Comparison of ENCODE assay signal across 8 cellular contexts in the genomic region with DNA sequence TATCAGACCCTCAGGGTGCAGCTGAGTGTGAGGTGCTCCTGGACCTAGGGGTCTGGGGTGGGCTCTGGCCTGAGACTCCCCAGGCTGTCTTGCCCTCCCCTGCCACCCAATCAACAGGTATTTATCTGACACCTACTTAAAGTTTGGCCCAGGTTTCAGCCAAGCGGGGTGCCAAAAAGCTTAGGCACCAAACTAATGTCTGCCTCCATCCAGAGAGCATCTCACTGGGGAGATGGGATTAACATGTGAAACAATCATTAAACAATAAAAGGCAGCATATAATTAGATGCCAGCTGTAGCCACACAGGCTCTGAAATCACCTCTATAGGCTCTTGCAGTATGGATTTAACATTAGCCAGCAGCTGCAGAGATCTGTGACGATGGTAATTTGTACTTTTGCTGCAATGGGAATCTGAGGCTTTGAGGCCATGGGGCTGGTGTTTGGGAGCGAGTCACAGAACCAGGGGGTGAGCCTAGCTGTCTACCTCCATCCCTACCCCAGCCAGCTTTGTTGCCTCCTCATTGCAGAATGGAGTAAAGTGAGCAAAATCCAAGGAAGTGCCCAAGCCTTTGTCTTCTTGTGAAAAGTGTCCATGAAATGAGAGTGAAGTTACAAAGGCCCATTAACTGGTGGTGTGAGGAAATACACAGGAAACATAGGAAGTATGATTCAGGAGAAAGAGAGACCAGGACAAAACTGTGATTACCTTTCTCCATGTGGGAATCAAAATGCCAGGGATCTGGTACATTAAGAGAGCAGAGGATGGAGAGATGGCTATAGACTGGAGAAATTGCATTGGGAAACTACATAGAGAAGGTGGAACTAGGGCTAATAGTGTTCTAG. TPM values are rescaled to one million over a fixed set of nuclear protein-coding genes. Genes with fewer than 3 reads are reported as not detected.
DNase-seq lines count a peak whose midpoint lies in the region; ATAC-seq, FAIRE-seq and TF ChIP-seq lines count a peak whose summit lies in the region.

No MANE protein-coding gene starts in this region.

- H3K79me2 ChIP-seq in GM23248 (ENCODE audit: insufficient read depth) (no peaks in the 10 kb centered on the region), K562 (ENCODE audit: control insufficient read depth, insufficient read depth, low read length) (peaks cover 44% of the 10 kb centered on the region)

- no peaks in the 10 kb centered on the region for H3K36me3 ChIP-seq in GM23248 (ENCODE audit: low read depth)
- H3K36me3 ChIP-seq in K562 (ENCODE audit: control insufficient read depth, insufficient read depth, low read length) = peaks cover 25% of the 10 kb centered on the region; the same call in 2 of the 3 replicates
- no peaks in the 10 kb centered on the region for H3K36me3 ChIP-seq in psoas muscle (ENCODE audit: insufficient read depth in 1 of 2, low read depth in 1 of 2)

- TF ChIP-seq POLR2A in K562 (conservative IDR thresholded peaks at IDR 0.05) = no peak

- POLR2A ChIA-PET in K562 (lab: Yijun Ruan, JAX) = interaction anchor here (0.6 to 3.1 kb wide), 14 partner anchors 8 to 130 kb away, joined by 3 to 24 read pairs (median 6); no protein-coding TSS in a partner anchor

- FAIRE-seq in K562 (lab: Jason Lieb, UNC) = no peak

- 0 out of 2 replicates have a peak, but pooled peaks cover 16% of the 10 kb centered on the region for H3F3A ChIP-seq in GM23248 (ENCODE audit: insufficient read depth)

- TF ChIP-seq CTCF in K562 (IDR thresholded peaks at IDR 0.05 in 2 of 3, conservative IDR thresholded peaks at IDR 0.05 in 1 of 3; ENCODE audit: insufficient read depth in 2 of 3, low read depth in 1 of 3, low read length in 3 of 3) (no peak), psoas muscle (IDR thresholded peaks at IDR 0.05) (no peak)

- H3K4me1 ChIP-seq in GM23248 (ENCODE audit: insufficient read depth) = peaks cover 15% of the 10 kb centered on the region
- peaks cover 28 to 47% of the 10 kb centered on the region in 2 experiments for H3K4me1 ChIP-seq in K562 (replicated peaks in 1 of 2; ENCODE audit: control insufficient read depth in 2 of 2, insufficient read depth in 2 of 2, low read length in 2 of 2)
- H3K4me1 ChIP-seq in psoas muscle = peaks cover 22% of the 10 kb centered on the region

- DNase-seq in GM23248 = peak; percentile 25
- DNase-seq in NCI-H146 treated with DMSO at 0.1 percent for 48 hours (lab: John Stamatoyannopoulos, UW; ENCODE audit: unreplicated experiment) = peak; percentile 53
- no peak for DNase-seq in K562 (ENCODE audit: extremely low read depth in 1 of 4, low spot score in 3 of 4)
- no peak for DNase-seq in psoas muscle
- DNase-seq in C1 segment of cervical spinal cord (lab: John Stamatoyannopoulos, UW) = no peak
- no peak for DNase-seq in stimulated activated CD4-positive, alpha-beta T cell treated with anti-CD3 and anti-CD28 coated beads, Interleukin-12 subunit alpha, Interleukin-12 subunit beta, amount 100 ng/mL, for 4 hours

- 95 to 97% methylated on average over 3 of the region's 3 CpGs for WGBS in GM23248 (ENCODE audit: low coverage in 1 of 2, low lambda C conversion rate in 2 of 2, missing lambda C conversion rate in 2 of 2), 2 experiments
- WGBS in K562 (ENCODE audit: insufficient coverage, low coverage, missing lambda C conversion rate) = 69% methylated on average over 3 of the region's 3 CpGs
- 83 to 95% (median 88%) methylated on average over 3 of the region's 3 CpGs for WGBS in psoas muscle, 3 donors

- H3K27ac ChIP-seq in GM23248 (no peak overlapping the region), K562 (ENCODE audit: extremely low read depth, low read depth, low read length) (peak overlapping the region; percentile 80), psoas muscle (peak overlapping the region; percentile 17)

- no peaks in the 10 kb centered on the region for H4K20me1 ChIP-seq in GM23248 (ENCODE audit: insufficient read depth)
- no peaks in the 10 kb centered on the region for H4K20me1 ChIP-seq in K562 (replicated peaks; ENCODE audit: control insufficient read depth, insufficient read depth, low read length)

- H2AFZ ChIP-seq in GM23248 = no peak overlapping the region
- H2AFZ ChIP-seq in K562 (ENCODE audit: low read depth, low read length) = peak overlapping the region; percentile 88

- H3K9ac ChIP-seq in GM23248 = no peak overlapping the region
- H3K9ac ChIP-seq in K562 (ENCODE audit: insufficient read depth in 1 of 2, low read depth in 2 of 2, low read length in 2 of 2) = peak overlapping the region; percentile 45 to 53; a peak in 3 of 4 replicates

- no peaks in the 10 kb centered on the region for H3K9me1 ChIP-seq in K562 (ENCODE audit: control insufficient read depth, insufficient read depth, low read length)

- ATAC-seq in K562 (no peak), psoas muscle (no peak), HG02571 (IDR thresholded peaks at IDR 0.05; ENCODE audit: unreplicated experiment) (no peak), HG02840 (IDR thresholded peaks at IDR 0.05; ENCODE audit: low FRiP score, unreplicated experiment) (no peak)

- no peaks in the 10 kb centered on the region for H3K9me2 ChIP-seq in GM23248 (ENCODE audit: insufficient read depth)

- intact Hi-C loops in K562 (cut with micrococcal nuclease) (loop anchor here (1.0 kb wide), 2 partner anchors 19 to 31 kb away; no protein-coding TSS in a partner anchor), psoas muscle (cut with DNase I) (no loop called here)

- TF ChIP-seq EP300 in K562 (IDR thresholded peaks at IDR 0.05; ENCODE audit: low read length) = no peak

- H3K27me3 ChIP-seq in GM23248 (replicated peaks; ENCODE audit: insufficient read depth) (no peaks in the 10 kb centered on the region), K562 (ENCODE audit: control insufficient read depth in 2 of 2, insufficient read depth in 2 of 2, low read length in 2 of 2) (no peaks in the 10 kb centered on the region), psoas muscle (ENCODE audit: insufficient read depth in 3 of 3, low read length in 2 of 3) (no peaks in the 10 kb centered on the region)

- no peaks in the 10 kb centered on the region for H3K9me3 ChIP-seq in GM23248 (ENCODE audit: low read depth)
- H3K9me3 ChIP-seq in K562 (replicated peaks; ENCODE audit: control insufficient read depth, insufficient read depth, low read depth, low read length) = no peaks in the 10 kb centered on the region
- no peaks in the 10 kb centered on the region for H3K9me3 ChIP-seq in psoas muscle

- in situ Hi-C loops in GM23248 (cut with MboI) (no loop called here), K562 (cut with MboI) (loop anchor here (25.0 kb wide), 1 partner anchor 414 kb away; no protein-coding TSS in a partner anchor)

- no peak for TF ChIP-seq RAD21 in K562 (CRISPR knock-in tag; conservative IDR thresholded peaks at IDR 0.05 in 1 of 2, IDR thresholded peaks at IDR 0.05 in 1 of 2)

- CTCF ChIA-PET in K562 (lab: Yijun Ruan, JAX; ENCODE audit: low intra/inter-chr PET ratio) = no interaction called here

- no peak overlapping the region for H3K4me2 ChIP-seq in GM23248 (ENCODE audit: unreplicated experiment)
- peak overlapping the region; percentile 50 for H3K4me2 ChIP-seq in K562 (ENCODE audit: insufficient read depth, low read length)

- no TSS peak for BruUV-seq in K562 (replicated peaks; lab: Mats Ljungman, UMichigan)

- no peak overlapping the region for H3K4me3 ChIP-seq in GM23248
- H3K4me3 ChIP-seq in K562 = no peak overlapping the region
- H3K4me3 ChIP-seq in psoas muscle = no peak overlapping the region

RNA-seq across cellular contexts. Expression of gene EIF2D, which starts 36.1 kb away (rescaled TPM):
- total RNA-seq in GM23248 (2014; rRNA removed; shearing (Covaris generic)) = 46.7 and 53.4 TPM in 2 replicates
- polyA plus RNA-seq in GM23248 (2016; fragmentation: Nextera tagmentation; extraction: Ambion mirVana) = 31.2 and 31.4 TPM in 2 replicates
- total RNA-seq in K562 (2011; cell fraction: chromatin; rRNA removed; ENCODE audit: low replicate concordance) = 150 and 157 TPM in 2 replicates
- total RNA-seq in K562 (2011; cell fraction: nucleolus; rRNA removed) = 80.9 and 87.9 TPM in 2 replicates
- 121 and 150 TPM in 2 replicates for total RNA-seq in K562 (2011; cell fraction: nucleoplasm; rRNA removed)
- 85.9 and 106 TPM in 2 replicates for total RNA-seq in K562 (2014; rRNA removed)
- total RNA-seq in K562 (2014; rRNA removed; fragmentation: Illumina TruSeq; extraction: Trizol) = 92.7 and 93.9 TPM in 2 replicates
- 85.1 and 86.5 TPM in 2 replicates for total RNA-seq in K562 (2015; rRNA removed; fragmentation: Illumina TruSeq; extraction: Trizol)
- 81.1 and 82.1 TPM in 2 replicates for total RNA-seq in K562 (2021)
- 138 and 152 TPM in 2 replicates for polyA plus RNA-seq in K562 (2011; rRNA removed)
- 91.2 and 121 TPM in 2 replicates for polyA plus RNA-seq in K562 (2011; cell fraction: cytosol; rRNA removed)
- 209 and 264 TPM in 2 replicates for polyA plus RNA-seq in K562 (2011; cell fraction: nucleus; rRNA removed)
- polyA plus RNA-seq in K562 (2012) = 76.3 and 124 TPM in 2 replicates
- polyA plus RNA-seq in K562 (2014; fragmentation: Illumina TruSeq; extraction: Trizol) = 111 and 128 TPM in 2 replicates
- 100 to 1,000 TPM in 1 of 2 experiments, 10 to 100 TPM in 1; 86.9 to 130 TPM for polyA plus RNA-seq in K562 (2014; fragmentation: Nextera tagmentation; extraction: Ambion mirVana)
- polyA plus RNA-seq in K562 (2014; rRNA removed) = 113 and 131 TPM in 2 replicates
- 109 and 116 TPM in 2 replicates for polyA minus RNA-seq in K562 (2011; rRNA and poly(A)+ RNA removed)
- 50.0 and 50.6 TPM in 2 replicates for polyA minus RNA-seq in K562 (2011; cell fraction: cytosol; rRNA and poly(A)+ RNA removed)
- polyA minus RNA-seq in K562 (2011; cell fraction: nucleus; rRNA and poly(A)+ RNA removed) = 51.2 and 78.6 TPM in 2 replicates
- total RNA-seq in psoas muscle = 10 to 100 TPM; 32.1 to 41.8 (median 37.6) TPM
- 10 to 100 TPM; 21.4 to 40.3 (median 32.8) TPM for polyA plus RNA-seq in psoas muscle

RNA-seq across cellular contexts. Expression of gene DYRK3, which starts 59.2 kb away (rescaled TPM):
- 28.8 and 31.5 TPM in 2 replicates for total RNA-seq in GM23248 (2014; rRNA removed; shearing (Covaris generic))
- polyA plus RNA-seq in GM23248 (2016; fragmentation: Nextera tagmentation; extraction: Ambion mirVana) (16.9 and 18.2 TPM in 2 replicates), K562 (2011; rRNA removed) (30.8 and 33.7 TPM in 2 replicates), K562 (2014; fragmentation: Illumina TruSeq; extraction: Trizol) (24.8 and 30.2 TPM in 2 replicates), K562 (2014; fragmentation: Nextera tagmentation; extraction: Ambion mirVana) (1 to 10 TPM; 4.5 to 5.2 TPM), K562 (2014; rRNA removed) (16.3 and 20.2 TPM in 2 replicates), psoas muscle (1 to 10 TPM in 2 of 3 donors, under 1 TPM in 1; 0.25 to 1.2 (median 1.0) TPM)
- total RNA-seq in K562 (2011; cell fraction: chromatin; rRNA removed; ENCODE audit: low replicate concordance) = 39.6 and 56.6 TPM in 2 replicates
- total RNA-seq in K562 (2011; cell fraction: nucleolus; rRNA removed) = 27.2 and 29.9 TPM in 2 replicates
- total RNA-seq in K562 (2011; cell fraction: nucleoplasm; rRNA removed) = 31.7 and 33.1 TPM in 2 replicates
- total RNA-seq in K562 (2014; rRNA removed) (22.5 and 33.6 TPM in 2 replicates), K562 (2014; rRNA removed; fragmentation: Illumina TruSeq; extraction: Trizol) (29.6 and 31.0 TPM in 2 replicates), K562 (2015; rRNA removed; fragmentation: Illumina TruSeq; extraction: Trizol) (23.3 and 25.7 TPM in 2 replicates), K562 (2021) (30.2 and 31.6 TPM in 2 replicates), psoas muscle (1 to 10 TPM in 3 of 4 donors, under 1 TPM in 1; 0.57 to 2.0 (median 1.4) TPM)
- 14.5 and 17.4 TPM in 2 replicates for polyA plus RNA-seq in K562 (2011; cell fraction: cytosol; rRNA removed)
- polyA plus RNA-seq in K562 (2011; cell fraction: nucleus; rRNA removed) = 20.4 and 23.2 TPM in 2 replicates
- polyA plus RNA-seq in K562 (2012) = 17.0 and 17.6 TPM in 2 replicates
- polyA minus RNA-seq in K562 (2011; rRNA and poly(A)+ RNA removed) = 52.0 and 59.7 TPM in 2 replicates
- polyA minus RNA-seq in K562 (2011; cell fraction: cytosol; rRNA and poly(A)+ RNA removed) = 21.9 and 25.0 TPM in 2 replicates
- 13.9 and 20.9 TPM in 2 replicates for polyA minus RNA-seq in K562 (2011; cell fraction: nucleus; rRNA and poly(A)+ RNA removed)

Comparison
In these comparisons a context has a peak if more than half of its experiments do, and no peak if none do; other contexts are left out.
1. DNase-seq: peak in GM23248 (single experiment) and NCI-H146 treated with DMSO at 0.1 percent for 48 hours (single experiment); none in K562 (0 of 4), psoas muscle (0 of 2), C1 segment of cervical spinal cord (0 of 14) and stimulated activated CD4-positive, alpha-beta T cell treated with anti-CD3 and anti-CD28 coated beads, Interleukin-12 subunit alpha, Interleukin-12 subunit beta, amount 100 ng/mL, for 4 hours (single experiment).